ENCODE assay signal across 20 cellular contexts in genomic region chr16:27311449-27311831, GRCh38. TPM values are rescaled to one million over a fixed set of nuclear protein-coding genes. Genes with fewer than 3 reads are reported as not detected.
DNase-seq lines count a peak whose midpoint lies in the region; ATAC-seq and TF ChIP-seq lines count a peak whose summit lies in the region.
"Had no signal": no experiment of that assay in that cellular context is flagged by ENCODE, and none has a peak within 500 bp of the region (broad histone marks: within the 10 kb centered on the region; RNA-seq: fewer than 3 reads in every experiment).

No MANE protein-coding gene starts in this region.

- no peak overlapping the region for H2AFZ ChIP-seq in hepatocyte

- H3K4me2 ChIP-seq in hepatocyte = no peak overlapping the region

- H3K27me3 ChIP-seq in suprapubic skin = no peaks in the 10 kb centered on the region
- no peaks in the 10 kb centered on the region for H3K27me3 ChIP-seq in hepatocyte
- H3K27me3 ChIP-seq: adrenal gland had no signal

- peaks cover 13% of the 10 kb centered on the region for H3K4me1 Mint-ChIP-seq in activated T-helper 17 cell treated with anti-CD3 and anti-CD28 coated beads, Interleukin-2, amount 50 U/mL, for 72 hours

- peaks cover 15% of the 10 kb centered on the region for H3K79me2 ChIP-seq in hepatocyte

- H3K9me3 ChIP-seq in suprapubic skin (no peaks in the 10 kb centered on the region), hepatocyte (ENCODE audit: low read depth) (no peaks in the 10 kb centered on the region)
- H3K9me3 ChIP-seq: adrenal gland had no signal

- peak overlapping the region; percentile 98 for H3K4me3 Mint-ChIP-seq in activated T-helper 17 cell treated with anti-CD3 and anti-CD28 coated beads, Interleukin-2, amount 50 U/mL, for 72 hours
- H3K4me3 Mint-ChIP-seq: stimulated activated memory B cell treated with anti-CD40 and anti-IgM and Interleukin-4, amounts not matched to agents 10 μg/mL and 1 μg/mL and 100 μg/mL, for 72 hours had no signal

- no peak overlapping the region for H3K4me3 ChIP-seq in suprapubic skin
- no peak overlapping the region for H3K4me3 ChIP-seq in hepatocyte
- H3K4me3 ChIP-seq: adrenal gland, tibial nerve had no signal

- no peak for TF ChIP-seq POLR2A in suprapubic skin (IDR thresholded peaks at IDR 0.05)

- peak overlapping the region; percentile 47 for H3K27ac Mint-ChIP-seq in activated T-helper 17 cell treated with anti-CD3 and anti-CD28 coated beads, Interleukin-2, amount 50 U/mL, for 72 hours
- H3K27ac Mint-ChIP-seq: activated CD8-positive, alpha-beta T cell treated with anti-CD3 and anti-CD28 coated beads for 36 hours; stimulated activated memory B cell treated with anti-CD40 and anti-IgM and Interleukin-4, amounts not matched to agents 10 μg/mL and 1 μg/mL and 100 μg/mL, for 72 hours had no signal

- peak; percentile 29 for DNase-seq in activated CD4-positive, alpha-beta T cell treated with anti-CD3 and anti-CD28 coated beads for 48 hours
- DNase-seq in activated CD4-positive, alpha-beta T cell treated with anti-CD3 and anti-CD28 coated beads, Interleukin-2, amount 50 U/mL, for 48 hours = no peak
- DNase-seq in left kidney (ENCODE audit: low read depth, low spot score) (peak; percentile 47), suprapubic skin (ENCODE audit: low spot score in 2 of 2) (peak; percentile 37 to 44), Kasumi-1 (lab: John Stamatoyannopoulos, UW) (no peak), hepatocyte (ENCODE audit: low spot score) (no peak), NCI-H774 (lab: John Stamatoyannopoulos, UW) (no peak)
- DNase-seq: CD4-positive, CD25-positive, alpha-beta regulatory T cell; cerebellar nuclear complex; effector CD8-positive, alpha-beta T cell; hippocampal formation; natural killer cell; NCI-H1417 treated with DMSO at 0.1 percent for 48 hours; T-helper 1 cell had no signal

- H3K36me3 Mint-ChIP-seq in activated T-helper 17 cell treated with anti-CD3 and anti-CD28 coated beads, Interleukin-2, amount 50 U/mL, for 72 hours (ENCODE audit: low read depth) = peaks cover 25% of the 10 kb centered on the region
- H3K36me3 Mint-ChIP-seq: natural killer cell had no signal

- no peaks in the 10 kb centered on the region for H3K9me3 Mint-ChIP-seq in activated T-helper 17 cell treated with anti-CD3 and anti-CD28 coated beads, Interleukin-2, amount 50 U/mL, for 72 hours

- no peaks in the 10 kb centered on the region for H3K27me3 Mint-ChIP-seq in activated T-helper 17 cell treated with anti-CD3 and anti-CD28 coated beads, Interleukin-2, amount 50 U/mL, for 72 hours
- H3K27me3 Mint-ChIP-seq: activated CD8-positive, alpha-beta T cell treated with anti-CD3 and anti-CD28 coated beads for 36 hours; stimulated activated memory B cell treated with anti-CD40 and anti-IgM and Interleukin-4, amounts not matched to agents 10 μg/mL and 1 μg/mL and 100 μg/mL, for 72 hours had no signal

- H3K4me1 ChIP-seq in suprapubic skin (peaks cover 28% of the 10 kb centered on the region), hepatocyte (ENCODE audit: insufficient read depth) (peaks cover 17% of the 10 kb centered on the region)

- H4K20me1 ChIP-seq in hepatocyte (ENCODE audit: insufficient read depth, poor library complexity, severe bottlenecking) = no peaks in the 10 kb centered on the region

- H3K9me2 ChIP-seq in hepatocyte (replicated peaks; ENCODE audit: insufficient read depth) = no peaks in the 10 kb centered on the region

- WGBS in suprapubic skin = 57% methylated on average over 8 of the region's 8 CpGs
- 45% methylated on average over 8 of the region's 8 CpGs for WGBS in hepatocyte (ENCODE audit: low lambda C conversion rate, missing lambda C conversion rate)

- ATAC-seq in activated T-helper 17 cell treated with anti-CD3 and anti-CD28 coated beads, Interleukin-2, amount 50 U/mL, for 72 hours (replicated peaks) = no peak
- ATAC-seq: activated CD8-positive, alpha-beta T cell treated with anti-CD3 and anti-CD28 coated beads for 36 hours; natural killer cell; stimulated activated memory B cell treated with anti-CD40 and anti-IgM and Interleukin-4, amounts not matched to agents 10 μg/mL and 1 μg/mL and 100 μg/mL, for 72 hours had no signal

- no peak for TF ChIP-seq CTCF in suprapubic skin (IDR thresholded peaks at IDR 0.05)
- no peak for TF ChIP-seq CTCF in hepatocyte (IDR thresholded peaks at IDR 0.05; ENCODE audit: poor library complexity)

- no peaks in the 10 kb centered on the region for H3K36me3 ChIP-seq in suprapubic skin
- no peaks in the 10 kb centered on the region for H3K36me3 ChIP-seq in hepatocyte (replicated peaks; ENCODE audit: insufficient read depth, low read depth)
- H3K36me3 ChIP-seq: adrenal gland, tibial nerve had no signal

- H3K27ac ChIP-seq in suprapubic skin (no peak overlapping the region), hepatocyte (no peak overlapping the region)
- H3K27ac ChIP-seq: tibial nerve, VCaP had no signal

- TF ChIP-seq EP300 in suprapubic skin (IDR thresholded peaks at IDR 0.05) = no peak

RNA-seq across cellular contexts. Expression of gene IL4R, which starts 2.3 kb away (rescaled TPM):
- total RNA-seq in activated T-helper 17 cell treated with anti-CD3 and anti-CD28 coated beads, Interleukin-2, amount 50 U/mL, for 72 hours = 100 to 1,000 TPM; 163 to 216 TPM
- total RNA-seq in suprapubic skin = 10 to 100 TPM; 27.2 to 32.8 (median 30.5) TPM
- 19.0 and 23.6 TPM in 2 replicates for total RNA-seq in hepatocyte
- 20.9 and 22.3 TPM in 2 replicates for polyA plus RNA-seq in hepatocyte

RNA-seq across cellular contexts. Expression of gene NSMCE1, which starts 42.9 kb away (rescaled TPM):
- 10 to 100 TPM; 59.6 to 99.8 TPM for total RNA-seq in activated T-helper 17 cell treated with anti-CD3 and anti-CD28 coated beads, Interleukin-2, amount 50 U/mL, for 72 hours
- 10 to 100 TPM; 23.0 to 32.2 (median 29.3) TPM for total RNA-seq in suprapubic skin
- total RNA-seq in hepatocyte = 35.0 and 40.8 TPM in 2 replicates
- 58.2 and 66.3 TPM in 2 replicates for polyA plus RNA-seq in hepatocyte

Comparison
In these comparisons a context has a peak if more than half of its experiments do, and no peak if none do; other contexts are left out.
1. DNase-seq: peak in activated CD4-positive, alpha-beta T cell treated with anti-CD3 and anti-CD28 coated beads for 48 hours (single experiment), left kidney (single experiment) and suprapubic skin (2 of 2); none in activated CD4-positive, alpha-beta T cell treated with anti-CD3 and anti-CD28 coated beads, Interleukin-2, amount 50 U/mL, for 48 hours (0 of 2), Kasumi-1 (0 of 2), hepatocyte (single experiment) and NCI-H774 (single experiment).